9 cellular contexts compared by ENCODE assay signal in genomic region chr5:122295138-122295537, GRCh38. TPM values are rescaled to one million over a fixed set of nuclear protein-coding genes. Genes with fewer than 3 reads are reported as not detected.
DNase-seq lines count a peak whose midpoint lies in the region; ATAC-seq and TF ChIP-seq lines count a peak whose summit lies in the region.
"Had no signal": no experiment of that assay in that cellular context is flagged by ENCODE, and none has a peak within 500 bp of the region (broad histone marks: within the 10 kb centered on the region; RNA-seq: fewer than 3 reads in every experiment).

No MANE protein-coding gene starts in this region.

- no peaks in the 10 kb centered on the region for H3K4me1 ChIP-seq in RWPE2 (ENCODE audit: insufficient read depth, poor library complexity, severe bottlenecking)
- no peaks in the 10 kb centered on the region for H3K4me1 ChIP-seq in lower lobe of right lung
- H3K4me1 ChIP-seq in psoas muscle, result no peaks in the 10 kb centered on the region

- H3K9me3 Mint-ChIP-seq in HFFc6 (no peaks in the 10 kb centered on the region), immature natural killer cell (peaks cover 0 to 4% (median under 1%) of the 10 kb centered on the region in 6 donors)

- intact Hi-C loops in lower lobe of right lung (cut with DNase I) (no loop called here), psoas muscle (cut with DNase I) (no loop called here)

- peaks cover 4% of the 10 kb centered on the region for H3K9me3 ChIP-seq in RWPE2 (ENCODE audit: severe bottlenecking)
- no peaks in the 10 kb centered on the region for H3K9me3 ChIP-seq in lower lobe of right lung
- peaks cover 3% of the 10 kb centered on the region for H3K9me3 ChIP-seq in psoas muscle

- H3K36me3 ChIP-seq in RWPE2 (ENCODE audit: low read depth) (no peaks in the 10 kb centered on the region), lower lobe of right lung (no peaks in the 10 kb centered on the region), psoas muscle (ENCODE audit: insufficient read depth in 1 of 2, low read depth in 1 of 2) (no peaks in the 10 kb centered on the region)

- ATAC-seq in RWPE2 (ENCODE audit: low read depth) (no peak), lower lobe of right lung (peak in 1 of 2 donors; percentile 55), HG03439 (IDR thresholded peaks at IDR 0.05; ENCODE audit: unreplicated experiment) (no peak), psoas muscle (no peak)
- ATAC-seq: activated T-helper 17 cell treated with anti-CD3 and anti-CD28 coated beads, Interleukin-2, amount 50 U/mL, for 72 hours had no signal

- DNase-seq in GM12865 (ENCODE audit: low read depth) (peak; percentile 58), HFFc6 (no peak), RWPE2 (ENCODE audit: low spot score) (no peak), lower lobe of right lung (no peak), immature natural killer cell (no peak), psoas muscle (no peak)
- DNase-seq in stimulated activated CD4-positive, alpha-beta T cell treated with anti-CD3 and anti-CD28 coated beads, Interleukin-4, amount 100 ng/mL, for 4 hours, result no peak

- H3K4me3 Mint-ChIP-seq in HFFc6 (no peak overlapping the region), immature natural killer cell (no peak overlapping the region)
- H3K4me3 Mint-ChIP-seq: activated T-helper 17 cell treated with anti-CD3 and anti-CD28 coated beads, Interleukin-2, amount 50 U/mL, for 72 hours had no signal

- H3K27me3 ChIP-seq in RWPE2 (ENCODE audit: insufficient read depth, poor library complexity, severe bottlenecking) (no peaks in the 10 kb centered on the region), lower lobe of right lung (ENCODE audit: low read depth) (no peaks in the 10 kb centered on the region), psoas muscle (ENCODE audit: insufficient read depth in 3 of 3, low read length in 2 of 3) (peaks cover 0 to 2% (median 2%) of the 10 kb centered on the region in 3 donors)

- H3K4me1 Mint-ChIP-seq in HFFc6 (ENCODE audit: low read depth) (peaks cover 6% of the 10 kb centered on the region; the same call in 1 of the 2 replicates), immature natural killer cell (no peaks in the 10 kb centered on the region)
- H3K4me1 Mint-ChIP-seq: activated T-helper 17 cell treated with anti-CD3 and anti-CD28 coated beads, Interleukin-2, amount 50 U/mL, for 72 hours had no signal

- H3K27ac Mint-ChIP-seq in HFFc6, result no peak overlapping the region
- H3K27ac Mint-ChIP-seq in immature natural killer cell, result no peak overlapping the region
- H3K27ac Mint-ChIP-seq: activated T-helper 17 cell treated with anti-CD3 and anti-CD28 coated beads, Interleukin-2, amount 50 U/mL, for 72 hours had no signal

- 42 to 47% (median 43%) methylated on average over 2 of the region's 2 CpGs for WGBS in psoas muscle, 3 donors

- H3K27ac ChIP-seq in RWPE2 (ENCODE audit: poor library complexity, severe bottlenecking), result no peak overlapping the region
- no peak overlapping the region for H3K27ac ChIP-seq in lower lobe of right lung
- H3K27ac ChIP-seq in psoas muscle, result no peak overlapping the region

- TF ChIP-seq CTCF in GM12865 (IDR thresholded peaks at IDR 0.05; ENCODE audit: insufficient read depth, low read depth, low read length, missing control alignments) (peak; percentile 41), HFFc6 (IDR thresholded peaks at IDR 0.05) (peak; percentile 32; the same call in 1 of the 2 replicates), RWPE2 (IDR thresholded peaks at IDR 0.05; ENCODE audit: poor library complexity, severe bottlenecking) (peak; percentile 19), lower lobe of right lung (IDR thresholded peaks at IDR 0.05) (peak; percentile 29), psoas muscle (IDR thresholded peaks at IDR 0.05) (no peak)

- no peak overlapping the region for H3K4me3 ChIP-seq in GM12865 (ENCODE audit: low read depth, low read length)
- no peak overlapping the region for H3K4me3 ChIP-seq in RWPE2 (ENCODE audit: severe bottlenecking)
- no peak overlapping the region for H3K4me3 ChIP-seq in lower lobe of right lung
- H3K4me3 ChIP-seq in psoas muscle, result no peak overlapping the region

- no peaks in the 10 kb centered on the region for H3K27me3 Mint-ChIP-seq in HFFc6 (ENCODE audit: insufficient read depth)
- H3K27me3 Mint-ChIP-seq in immature natural killer cell (ENCODE audit: low read depth in 3 of 3), result peaks cover 0 to 14% (median 0%) of the 10 kb centered on the region in 3 donors

- H3K36me3 Mint-ChIP-seq in HFFc6 (ENCODE audit: low read depth), result no peaks in the 10 kb centered on the region
- H3K36me3 Mint-ChIP-seq in immature natural killer cell, result no peaks in the 10 kb centered on the region

RNA-seq across cellular contexts. Expression of gene SNCAIP, which starts 16.9 kb away (rescaled TPM):
- 1 to 10 TPM in 3 of 6 experiments, under 1 TPM in 3; 0.09 to 2.7 (median 1.3) TPM for total RNA-seq in HFFc6 (2021; fragmentation: NEBNext Ultra II Directional; extraction: Animal tissue kit (Norgen Biotek cat#: 25700))
- total RNA-seq in lower lobe of right lung (4.4 TPM), psoas muscle (under 1 TPM; 0.27 to 0.87 (median 0.75) TPM)
- polyA plus RNA-seq in immature natural killer cell (not detected), psoas muscle (under 1 TPM; 0.18 to 0.38 (median 0.23) TPM)
- total RNA-seq: activated T-helper 17 cell treated with anti-CD3 and anti-CD28 coated beads, Interleukin-2, amount 50 U/mL, for 72 hours had no signal
